1 cellular context compared by ENCODE assay signal in the genomic region with DNA sequence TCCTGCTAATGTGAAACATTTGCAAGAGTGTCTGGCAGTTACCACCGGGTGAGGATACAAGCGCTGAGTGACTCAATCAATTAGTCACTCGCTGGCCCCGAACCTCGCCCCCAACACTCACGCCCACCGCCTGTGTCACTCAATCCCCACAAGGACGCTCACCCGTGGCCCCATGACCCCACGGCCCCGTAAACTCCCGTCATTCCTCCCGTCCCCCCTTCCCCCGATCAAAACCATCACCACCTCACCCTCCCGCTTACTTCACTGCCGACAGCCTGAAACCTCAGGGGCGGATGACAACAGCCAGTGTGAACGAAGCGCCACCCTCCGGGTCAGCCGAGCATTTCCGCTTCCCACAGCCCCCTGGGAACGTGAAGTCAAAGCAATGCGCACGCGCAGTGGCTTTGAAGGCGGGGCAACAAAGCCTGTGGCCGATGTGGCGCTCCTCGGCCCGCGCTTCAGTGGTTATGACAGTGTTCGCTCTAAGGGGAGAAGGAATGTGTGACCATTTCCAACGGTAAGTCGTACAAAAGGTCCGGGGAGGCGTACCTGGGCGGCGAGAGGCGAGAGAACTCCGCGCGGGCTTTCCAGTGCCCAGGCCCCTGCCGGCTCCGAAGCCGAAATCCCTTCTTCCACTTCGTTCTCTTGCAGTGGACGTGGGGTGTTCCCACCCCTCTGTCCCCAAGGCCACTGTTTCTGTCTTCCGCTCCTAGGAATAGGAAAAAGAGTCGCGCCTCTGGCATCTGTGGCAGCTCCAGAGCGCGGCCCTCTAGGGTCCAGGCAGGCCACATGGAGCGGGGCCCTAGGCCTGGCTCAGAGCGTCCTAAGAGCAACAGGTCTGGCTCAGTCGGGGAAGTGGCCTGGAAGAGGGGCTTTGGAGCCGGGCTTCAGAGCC.
TF ChIP-seq lines count a peak whose summit lies in the region.

ZNF674 (minus strand) TSS at position 311 of the 895 bp plus-strand sequence. CDS start 3,334 bp downstream, outside the sequence.

TF ChIP-seq in SK-N-SH, 30 proteins besides CTCF, POLR2A, EP300 and RAD21 (continued from another document):
- TF ChIP-seq MXI1 (IDR thresholded peaks at IDR 0.05; ENCODE audit: low read depth, low read length) (peak; percentile 88), USF2 (IDR thresholded peaks at IDR 0.05; ENCODE audit: borderline replicate concordance, low read depth, low read length) (no peak), TCF12 (IDR thresholded peaks at IDR 0.05) (peak; percentile 32; the same call in 1 of the 2 replicates), MAX (IDR thresholded peaks at IDR 0.05; ENCODE audit: low read depth) (peak; percentile 62), JUND (IDR thresholded peaks at IDR 0.05) (peak; percentile 33; the same call in 1 of the 2 replicates)
